ENCODE assay signal across 8 cellular contexts in genomic region chr1:10494754-10495474, GRCh38. TPM values are rescaled to one million over a fixed set of nuclear protein-coding genes. Genes with fewer than 3 reads are reported as not detected.
DNase-seq lines count a peak whose midpoint lies in the region; ATAC-seq, FAIRE-seq and TF ChIP-seq lines count a peak whose summit lies in the region.

No MANE protein-coding gene starts in this region.

- peaks cover 22% of the 10 kb centered on the region for H3K4me1 ChIP-seq in suprapubic skin

- peak overlapping the region; percentile 87 for H3K27ac ChIP-seq in suprapubic skin

- ATAC-seq in GM21786 (IDR thresholded peaks at IDR 0.05; ENCODE audit: unreplicated experiment) (peak; percentile 84), omental fat pad (ENCODE audit: low FRiP score) (peak; percentile 41)

- TF ChIP-seq CTCF in omental fat pad (IDR thresholded peaks at IDR 0.05) (peak in 2 of 3 donors; percentile 64 to 77), suprapubic skin (IDR thresholded peaks at IDR 0.05) (peak; percentile 79 to 93)

- DNase-seq in Daoy (ENCODE audit: low read depth), result peak; percentile 59
- DNase-seq in LHCN-M2 (ENCODE audit: low read depth), result peak; percentile 60
- DNase-seq in SHP77 (lab: John Stamatoyannopoulos, UW), result peak; percentile 9 to 42
- DNase-seq in activated effector memory CD4-positive, alpha-beta T cell treated with Interleukin-2 at 50 U/mL for 16 hours, result peak; percentile 67
- peak; percentile 60 to 77 for DNase-seq in frontal cortex (ENCODE audit: low spot score in 2 of 2)
- peak; percentile 57 for DNase-seq in omental fat pad (ENCODE audit: low spot score)
- peak in 1 of 2 donors; percentile 85 for DNase-seq in suprapubic skin (ENCODE audit: low spot score in 2 of 2)

- peak overlapping the region; percentile 33 for H3K4me3 ChIP-seq in suprapubic skin

- no peak for TF ChIP-seq POLR2A in suprapubic skin (IDR thresholded peaks at IDR 0.05)

- no peaks in the 10 kb centered on the region for H3K36me3 ChIP-seq in suprapubic skin

- no peaks in the 10 kb centered on the region for H3K27me3 ChIP-seq in suprapubic skin

- no peaks in the 10 kb centered on the region for H3K9me3 ChIP-seq in suprapubic skin

- TF ChIP-seq EP300 in suprapubic skin (IDR thresholded peaks at IDR 0.05), result no peak

- no peak for FAIRE-seq in frontal cortex (lab: Jason Lieb, UNC)

- WGBS in suprapubic skin, result 3% methylated on average over 15 of the region's 15 CpGs

RNA-seq across cellular contexts. Expression of gene PEX14, which starts 20.2 kb away (rescaled TPM):
- 10.9 and 22.6 TPM in 2 replicates for total RNA-seq in Daoy (2014; rRNA removed; shearing (Covaris generic))
- total RNA-seq in LHCN-M2 (2014; rRNA removed) (13.4 and 16.5 TPM in 2 replicates), frontal cortex (6.1 TPM), omental fat pad (10 to 100 TPM; 10.6 to 19.6 (median 13.9) TPM), suprapubic skin (10 to 100 TPM; 14.6 to 19.0 (median 17.6) TPM)
- 19.5 TPM for polyA plus RNA-seq in LHCN-M2 (2012)

RNA-seq across cellular contexts. Expression of gene DFFA, which starts 22.6 kb away (rescaled TPM):
- 38.5 and 43.9 TPM in 2 replicates for total RNA-seq in Daoy (2014; rRNA removed; shearing (Covaris generic))
- total RNA-seq in LHCN-M2 (2014; rRNA removed) (32.7 and 34.2 TPM in 2 replicates), frontal cortex (29.8 TPM), omental fat pad (10 to 100 TPM; 17.8 to 27.2 (median 21.6) TPM), suprapubic skin (10 to 100 TPM; 16.4 to 21.3 (median 20.2) TPM)
- 29.6 TPM for polyA plus RNA-seq in LHCN-M2 (2012)

RNA-seq across cellular contexts. Expression of gene CORT, which starts 45.1 kb away (rescaled TPM):
- 0.51 TPM in 1 of 2 replicates, not detected in the other for total RNA-seq in Daoy (2014; rRNA removed; shearing (Covaris generic))
- total RNA-seq in LHCN-M2 (2014; rRNA removed), result not detected in 2 replicates
- polyA plus RNA-seq in LHCN-M2 (2012), result 0.55 TPM
- 4.9 TPM for total RNA-seq in frontal cortex
- 1 to 10 TPM in 1 of 4 donors, not detected in 3; 1.7 TPM for total RNA-seq in omental fat pad
- not detected for total RNA-seq in suprapubic skin
